ENCODE assay signal across 18 cellular contexts in genomic region chr16:1099224-1100083, GRCh38. TPM values are rescaled to one million over a fixed set of nuclear protein-coding genes. Genes with fewer than 3 reads are reported as not detected.
"Had no signal": no experiment of that assay in that cellular context is flagged by ENCODE, and none has a peak within 500 bp of the region (broad histone marks: within the 10 kb centered on the region; RNA-seq: fewer than 3 reads in every experiment).

No MANE protein-coding gene starts in this region.

- DNase-seq: activated CD4-positive, alpha-beta T cell treated with anti-CD3 and anti-CD28 coated beads, Interleukin-2, amount 50 U/mL, for 4 hours; activated CD4-positive, CD25-positive, alpha-beta regulatory T cell treated with anti-CD3 and anti-CD28 coated beads, Interleukin-2, amount 50 U/mL, for 72 hours; activated CD8-positive, alpha-beta memory T cell treated with anti-CD3 and anti-CD28 coated beads, Interleukin-2, amount 10 ng/mL, durations not matched to agents 7 days and 5 days; activated effector memory CD4-positive, alpha-beta T cell treated with Interleukin-2 at 50 U/mL for 16 hours; activated T-cell treated with anti-CD3 and anti-CD28 coated beads, Interleukin-2, amount 50 U/mL, for 24 hours; effector memory CD4-positive, alpha-beta T cell; kidney glomerular epithelial cell; naive B cell; posterior cingulate gyrus; spleen; stimulated activated CD4-positive, alpha-beta T cell treated with anti-CD3 and anti-CD28 coated beads, Interleukin-1b, Interleukin-23, amount 100 ng/mL, for 48 hours had no signal

- H3K27ac ChIP-seq: epithelial cell of prostate, gastroesophageal sphincter, spleen, tibial nerve, vagina had no signal

- H3K36me3 ChIP-seq: gastroesophageal sphincter, spleen, tibial nerve, vagina had no signal

- H3K4me3 ChIP-seq: gastroesophageal sphincter, lung, spleen, tibial nerve, vagina had no signal

- H3K27me3 ChIP-seq: vagina had no signal

- H3K9me3 ChIP-seq: gastroesophageal sphincter, spleen, tibial nerve, vagina had no signal

- ATAC-seq: activated CD8-positive, alpha-beta memory T cell treated with anti-CD3 and anti-CD28 coated beads, Interleukin-2, amount 10 ng/mL, durations not matched to agents 7 days and 5 days; gastroesophageal sphincter; sciatic nerve; stimulated activated memory B cell treated with anti-CD40 and anti-IgM and Interleukin-4, amounts not matched to agents 10 μg/mL and 1 μg/mL and 100 μg/mL, for 72 hours had no signal

RNA-seq across cellular contexts. Expression of gene C1QTNF8, which starts 3.4 kb away (rescaled TPM):
- total RNA-seq: activated CD8-positive, alpha-beta memory T cell treated with anti-CD3 and anti-CD28 coated beads, Interleukin-2, amount 10 ng/mL, durations not matched to agents 7 days and 5 days; gastroesophageal sphincter; sciatic nerve; spleen; tibial nerve; vagina had no signal
- polyA plus RNA-seq: spleen had no signal

RNA-seq across cellular contexts. Expression of gene SSTR5, which starts 26.9 kb away (rescaled TPM):
- total RNA-seq: activated CD8-positive, alpha-beta memory T cell treated with anti-CD3 and anti-CD28 coated beads, Interleukin-2, amount 10 ng/mL, durations not matched to agents 7 days and 5 days; gastroesophageal sphincter; sciatic nerve; spleen; tibial nerve had no signal
- polyA plus RNA-seq: lung, spleen had no signal
